8 cellular contexts compared by ENCODE assay signal in genomic region chr12:92133795-92134637, GRCh38. TPM values are rescaled to one million over a fixed set of nuclear protein-coding genes. Genes with fewer than 3 reads are reported as not detected.
DNase-seq lines count a peak whose midpoint lies in the region; ATAC-seq and TF ChIP-seq lines count a peak whose summit lies in the region.

No MANE protein-coding gene starts in this region.

- H2AFZ ChIP-seq in Loucy (ENCODE audit: low read length) (no peak overlapping the region), mammary epithelial cell (ENCODE audit: low read depth, low read length) (no peak overlapping the region)

- no peaks in the 10 kb centered on the region for H3K9me2 ChIP-seq in Loucy (replicated peaks; ENCODE audit: low read depth, low read length)

- H3K27ac ChIP-seq in mammary epithelial cell (ENCODE audit: insufficient read depth, low read depth, low read length): peak overlapping the region; percentile 54

- no peaks in the 10 kb centered on the region for H3K36me3 ChIP-seq in Loucy (ENCODE audit: insufficient read depth, low read length)
- no peaks in the 10 kb centered on the region for H3K36me3 ChIP-seq in mammary epithelial cell (ENCODE audit: insufficient read depth, low read length)

- peaks cover 35% of the 10 kb centered on the region for H3K36me3 Mint-ChIP-seq in activated CD8-positive, alpha-beta memory T cell treated with anti-CD3 and anti-CD28 coated beads, Interleukin-2, amount 10 ng/mL, durations not matched to agents 7 days and 5 days

- H3K4me3 Mint-ChIP-seq in activated CD8-positive, alpha-beta memory T cell treated with anti-CD3 and anti-CD28 coated beads, Interleukin-2, amount 10 ng/mL, durations not matched to agents 7 days and 5 days: peak overlapping the region; percentile 94

- peak overlapping the region; percentile 90 for H3K27ac Mint-ChIP-seq in activated CD8-positive, alpha-beta memory T cell treated with anti-CD3 and anti-CD28 coated beads, Interleukin-2, amount 10 ng/mL, durations not matched to agents 7 days and 5 days

- ATAC-seq in activated CD8-positive, alpha-beta memory T cell treated with anti-CD3 and anti-CD28 coated beads, Interleukin-2, amount 10 ng/mL, durations not matched to agents 7 days and 5 days: peak; percentile 7
- no peak for ATAC-seq in GM18873 (IDR thresholded peaks at IDR 0.05; ENCODE audit: low FRiP score, unreplicated experiment)

- no TSS peak for BruUV-seq in mammary epithelial cell (replicated peaks; lab: Mats Ljungman, UMichigan)

- CTCF ChIA-PET in activated CD8-positive, alpha-beta memory T cell treated with anti-CD3 and anti-CD28 coated beads, Interleukin-2, amount 10 ng/mL, durations not matched to agents 7 days and 5 days (lab: Charles Lee): interaction anchor here (0.8 to 6.0 kb wide), 4 partner anchors 10 to 358 kb away, joined by 3 to 48 read pairs (median 4); partner anchors contain the start of gene BTG1
- CTCF ChIA-PET in mammary epithelial cell (lab: Charles Lee; ENCODE audit: low non-redundant PET): no interaction called here

- H3K4me1 ChIP-seq in Loucy (ENCODE audit: insufficient read depth, low read length, poor library complexity, severe bottlenecking) (peaks cover 64% of the 10 kb centered on the region), mammary epithelial cell (ENCODE audit: insufficient read depth, low read length) (peaks cover 53% of the 10 kb centered on the region)

- H3K4me1 Mint-ChIP-seq in activated CD8-positive, alpha-beta memory T cell treated with anti-CD3 and anti-CD28 coated beads, Interleukin-2, amount 10 ng/mL, durations not matched to agents 7 days and 5 days: peaks cover 76% of the 10 kb centered on the region

- H3K4me3 ChIP-seq in Loucy (ENCODE audit: low read length, poor library complexity, severe bottlenecking) (peak overlapping the region; percentile 43), mammary epithelial cell (replicated peaks in 1 of 3; ENCODE audit: insufficient read depth in 1 of 3, low read depth in 2 of 3, low read length in 3 of 3) (no peak overlapping the region)

- 32% methylated on average over 3 of the region's 3 CpGs for WGBS in mammary epithelial cell (ENCODE audit: low coverage, missing lambda C conversion rate)

- intact Hi-C loops in mammary epithelial cell (cut with micrococcal nuclease): no loop called here

- H3K4me2 ChIP-seq in Loucy (ENCODE audit: low read depth, low read length, poor library complexity, severe bottlenecking): peak overlapping the region; percentile 95
- H3K4me2 ChIP-seq in mammary epithelial cell (ENCODE audit: insufficient read depth, low read depth, low read length): peak overlapping the region; percentile 27

- DNase-seq in activated CD8-positive, alpha-beta memory T cell treated with anti-CD3 and anti-CD28 coated beads, Interleukin-2, amount 10 ng/mL, durations not matched to agents 7 days and 5 days: peak; percentile 65
- no peak for DNase-seq in activated CD8-positive, alpha-beta memory T cell treated with anti-CD3 and anti-CD28 coated beads, Interleukin-2, amount 50 U/mL, for 48 hours
- DNase-seq in mammary epithelial cell: no peak
- DNase-seq in pons (ENCODE audit: low spot score): peak; percentile 22
- no peak for DNase-seq in T1000 (lab: John Stamatoyannopoulos, UW)
- DNase-seq in KG1 (lab: John Stamatoyannopoulos, UW): no peak

- no peaks in the 10 kb centered on the region for H3F3A ChIP-seq in Loucy (ENCODE audit: low read depth)

- H3K9me3 Mint-ChIP-seq in activated CD8-positive, alpha-beta memory T cell treated with anti-CD3 and anti-CD28 coated beads, Interleukin-2, amount 10 ng/mL, durations not matched to agents 7 days and 5 days (ENCODE audit: low read depth): no peaks in the 10 kb centered on the region

- H3K9ac ChIP-seq in Loucy (ENCODE audit: low read depth, low read length, poor library complexity, severe bottlenecking) (no peak overlapping the region), mammary epithelial cell (ENCODE audit: insufficient read depth, low read length) (no peak overlapping the region)

- dilution Hi-C loops in mammary epithelial cell (cut with HindIII; ENCODE audit: low sequenced_read_pairs): loop anchor here (5.0 kb wide), 1 partner anchor 57 kb away; no protein-coding TSS in a partner anchor

- no peaks in the 10 kb centered on the region for H3K27me3 Mint-ChIP-seq in activated CD8-positive, alpha-beta memory T cell treated with anti-CD3 and anti-CD28 coated beads, Interleukin-2, amount 10 ng/mL, durations not matched to agents 7 days and 5 days

- in situ Hi-C loops in mammary epithelial cell (cut with MboI; ENCODE audit: low sequenced_read_pairs in 2 of 2): loop anchor here in 1 of 2 donors (25.0 kb wide), 2 partner anchors 347 to 747 kb away; no protein-coding TSS in a partner anchor

- H3K27me3 ChIP-seq in Loucy (ENCODE audit: insufficient read depth, low read length, poor library complexity, severe bottlenecking): no peaks in the 10 kb centered on the region
- H3K27me3 ChIP-seq in mammary epithelial cell (ENCODE audit: insufficient read depth, low read length): no peaks in the 10 kb centered on the region

- H3K9me3 ChIP-seq in Loucy (ENCODE audit: insufficient read depth, low read depth, low read length) (no peaks in the 10 kb centered on the region), mammary epithelial cell (replicated peaks; ENCODE audit: insufficient read depth, low read length) (no peaks in the 10 kb centered on the region)

- H3K79me2 ChIP-seq in Loucy (ENCODE audit: insufficient read depth, low read length): peaks cover 98% of the 10 kb centered on the region
- H3K79me2 ChIP-seq in mammary epithelial cell (ENCODE audit: insufficient read depth, low read length): peaks cover 96% of the 10 kb centered on the region

- H4K20me1 ChIP-seq in Loucy (ENCODE audit: insufficient read depth, low read length, poor library complexity, severe bottlenecking): peaks cover 45% of the 10 kb centered on the region
- no peaks in the 10 kb centered on the region for H4K20me1 ChIP-seq in mammary epithelial cell (ENCODE audit: insufficient read depth, low read length)

- no peak for TF ChIP-seq CTCF in Loucy (conservative IDR thresholded peaks at IDR 0.05; ENCODE audit: low read length)
- TF ChIP-seq CTCF in mammary epithelial cell (conservative IDR thresholded peaks at IDR 0.05 in 1 of 2, IDR thresholded peaks at IDR 0.05 in 1 of 2; ENCODE audit: extremely low read depth in 1 of 2, insufficient read depth in 1 of 2, low read depth in 1 of 2, low read length in 2 of 2): no peak

RNA-seq across cellular contexts. Expression of gene BTG1, which starts 11.6 kb away (rescaled TPM):
- total RNA-seq in activated CD8-positive, alpha-beta memory T cell treated with anti-CD3 and anti-CD28 coated beads, Interleukin-2, amount 10 ng/mL, durations not matched to agents 7 days and 5 days: 100 to 1,000 TPM in 1 of 2 experiments, 10 to 100 TPM in 1; 91.7 to 132 TPM
- total RNA-seq in mammary epithelial cell: 10 to 100 TPM; 26.8 to 68.2 TPM
- polyA plus RNA-seq in mammary epithelial cell: 24.8 TPM
- polyA minus RNA-seq in mammary epithelial cell: 70.4 TPM

Comparison
In these comparisons a context has a peak if more than half of its experiments do, and no peak if none do; other contexts are left out.
1. DNase-seq: peak in activated CD8-positive, alpha-beta memory T cell treated with anti-CD3 and anti-CD28 coated beads, Interleukin-2, amount 10 ng/mL, durations not matched to agents 7 days and 5 days (single experiment) and pons (single experiment); none in activated CD8-positive, alpha-beta memory T cell treated with anti-CD3 and anti-CD28 coated beads, Interleukin-2, amount 50 U/mL, for 48 hours (single experiment), mammary epithelial cell (single experiment), T1000 (single experiment) and KG1 (single experiment).